ENCODE assay signal across 12 cellular contexts in the genomic region with DNA sequence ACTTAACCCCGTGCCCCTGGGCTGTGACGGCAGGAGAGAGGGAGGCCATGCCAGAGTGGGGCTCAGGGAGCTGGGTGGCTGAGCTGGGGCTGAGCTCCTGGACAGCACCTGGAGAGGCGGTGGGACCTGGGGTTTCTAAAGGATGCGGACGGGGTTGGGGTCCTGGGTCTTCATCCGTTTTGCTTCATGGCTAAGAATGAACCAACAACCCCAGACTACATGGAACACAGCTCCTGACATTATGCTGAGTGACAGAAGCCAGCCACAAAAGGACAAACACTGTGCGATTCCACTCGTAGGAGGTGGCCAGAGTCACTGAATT.
DNase-seq lines count a peak whose midpoint lies in the region; ATAC-seq and TF ChIP-seq lines count a peak whose summit lies in the region.
"Had no signal": no experiment of that assay in that cellular context is flagged by ENCODE, and none has a peak within 500 bp of the region (broad histone marks: within the 10 kb centered on the region; RNA-seq: fewer than 3 reads in every experiment).

No MANE protein-coding gene starts in this region.

- no peaks in the 10 kb centered on the region for H3K27me3 ChIP-seq in heart left ventricle
- H3K27me3 ChIP-seq in dorsolateral prefrontal cortex: no peaks in the 10 kb centered on the region
- H3K27me3 ChIP-seq in upper lobe of right lung: no peaks in the 10 kb centered on the region

- H3K4me1 ChIP-seq in heart left ventricle (peaks cover 14 to 95% (median 74%) of the 10 kb centered on the region in 12 donors), upper lobe of right lung (peaks cover 52% of the 10 kb centered on the region)

- H3K27ac Mint-ChIP-seq in nephron progenitor cell: peak overlapping the region; percentile 90
- H3K27ac Mint-ChIP-seq: activated naive CD4-positive, alpha-beta T cell treated with anti-CD3 and anti-CD28 coated beads, Interleukin-2, amount 50 U/mL, for 24 hours had no signal

- ATAC-seq in heart left ventricle (no peak), left cardiac atrium (no peak), upper lobe of right lung (no peak), HG02852 (IDR thresholded peaks at IDR 0.05; ENCODE audit: unreplicated experiment) (no peak)
- ATAC-seq: A549 had no signal

- peaks cover 86% of the 10 kb centered on the region for H3K4me1 Mint-ChIP-seq in nephron progenitor cell

- no peak for DNase-seq in heart left ventricle
- no peak for DNase-seq in left cardiac atrium
- DNase-seq in dorsolateral prefrontal cortex: no peak
- DNase-seq in nephron progenitor cell: no peak
- no peak for DNase-seq in upper lobe of right lung
- DNase-seq in DMS79 treated with DMSO at 0.1 percent for 48 hours (lab: John Stamatoyannopoulos, UW): no peak
- DNase-seq in activated gamma-delta T cell (lab: John Stamatoyannopoulos, UW): no peak
- DNase-seq: NCI-H774 had no signal

- H3K36me3 ChIP-seq in heart left ventricle (peaks cover 0 to 4% (median 0%) of the 10 kb centered on the region in 9 donors), upper lobe of right lung (no peaks in the 10 kb centered on the region)

- H3K27me3 Mint-ChIP-seq in nephron progenitor cell (ENCODE audit: low read depth, poor library complexity): peaks cover 10% of the 10 kb centered on the region
- H3K27me3 Mint-ChIP-seq: activated naive CD4-positive, alpha-beta T cell treated with anti-CD3 and anti-CD28 coated beads, Interleukin-2, amount 50 U/mL, for 24 hours had no signal

- TF ChIP-seq CTCF in heart left ventricle (IDR thresholded peaks at IDR 0.05): no peak
- no peak for TF ChIP-seq CTCF in dorsolateral prefrontal cortex (IDR thresholded peaks at IDR 0.05 in 54 of 56, conservative IDR thresholded peaks at IDR 0.05 in 2 of 56; ENCODE audit: low read depth in 1 of 56, partially characterized antibody in 56 of 56)
- TF ChIP-seq CTCF in nephron progenitor cell (IDR thresholded peaks at IDR 0.05): no peak
- no peak for TF ChIP-seq CTCF in upper lobe of right lung (IDR thresholded peaks at IDR 0.05)

- peaks cover 6% of the 10 kb centered on the region for H3K36me3 Mint-ChIP-seq in nephron progenitor cell (ENCODE audit: low read depth)
- H3K36me3 Mint-ChIP-seq: activated naive CD4-positive, alpha-beta T cell treated with anti-CD3 and anti-CD28 coated beads, Interleukin-2, amount 50 U/mL, for 24 hours had no signal

- H3K4me3 Mint-ChIP-seq in nephron progenitor cell: no peak overlapping the region
- H3K4me3 Mint-ChIP-seq: activated naive CD4-positive, alpha-beta T cell treated with anti-CD3 and anti-CD28 coated beads, Interleukin-2, amount 50 U/mL, for 24 hours had no signal

- WGBS in heart left ventricle, 4 donors: 31 to 47% (median 43%) methylated on average over 8 of the region's 8 CpGs

- TF ChIP-seq POLR2A in heart left ventricle (IDR thresholded peaks at IDR 0.05): no peak

- no peaks in the 10 kb centered on the region for H3K9me3 Mint-ChIP-seq in nephron progenitor cell
- H3K9me3 Mint-ChIP-seq: activated naive CD4-positive, alpha-beta T cell treated with anti-CD3 and anti-CD28 coated beads, Interleukin-2, amount 50 U/mL, for 24 hours had no signal

- intact Hi-C loops in heart left ventricle (cut with DNase I) (loop anchor here in 2 of 10 donors (5.0 kb wide), 2 partner anchors 49 to 84 kb away; no protein-coding TSS in a partner anchor), left cardiac atrium (cut with DNase I) (loop anchor here in 1 of 2 donors (10.0 kb wide), 2 partner anchors 52 to 122 kb away; no protein-coding TSS in a partner anchor), dorsolateral prefrontal cortex (cut with DNase I) (no loop called here), upper lobe of right lung (cut with DNase I) (no loop called here)

- peak overlapping the region in 6 of 12 donors; percentile 1 to 22 (median 15) for H3K4me3 ChIP-seq in heart left ventricle
- peak overlapping the region in 7 of 59 donors; percentile 5 to 24 (median 15) for H3K4me3 ChIP-seq in dorsolateral prefrontal cortex
- H3K4me3 ChIP-seq in upper lobe of right lung: peak overlapping the region; percentile 0
- H3K4me3 ChIP-seq: A549 had no signal

- H3K9me3 ChIP-seq in heart left ventricle (no peaks in the 10 kb centered on the region), upper lobe of right lung (no peaks in the 10 kb centered on the region)
- H3K9me3 ChIP-seq: A549 had no signal

- peak overlapping the region; percentile 71 to 92 (median 80) for H3K27ac ChIP-seq in heart left ventricle
- H3K27ac ChIP-seq in dorsolateral prefrontal cortex: peak overlapping the region in 49 of 59 donors; percentile 14 to 98 (median 70)
- H3K27ac ChIP-seq in upper lobe of right lung: peak overlapping the region; percentile 74
- H3K27ac ChIP-seq: epithelial cell of prostate had no signal
